32 cellular contexts compared by ENCODE assay signal in genomic region chr2:131043199-131044077, GRCh38. TPM values are rescaled to one million over a fixed set of nuclear protein-coding genes. Genes with fewer than 3 reads are reported as not detected.
DNase-seq lines count a peak whose midpoint lies in the region; ATAC-seq and FAIRE-seq lines count a peak whose summit lies in the region.
"Had no signal": no experiment of that assay in that cellular context is flagged by ENCODE, and none has a peak within 500 bp of the region (broad histone marks: within the 10 kb centered on the region; RNA-seq: fewer than 3 reads in every experiment).

No MANE protein-coding gene starts in this region.

- ATAC-seq in activated naive CD8-positive, alpha-beta T cell treated with anti-CD3 and anti-CD28 coated beads, Interleukin-2, amount 10 ng/mL, durations not matched to agents 7 days and 5 days (ENCODE audit: low read depth) = no peak
- ATAC-seq in activated naive CD8-positive, alpha-beta T cell treated with anti-CD3 and anti-CD28 coated beads, Interleukin-2, amount 50 U/mL, for 24 hours = no peak
- no peak for ATAC-seq in activated T-helper 17 cell treated with anti-CD3 and anti-CD28 coated beads, Interleukin-2, amount 50 U/mL, for 72 hours (replicated peaks)
- no peak for ATAC-seq in naive thymus-derived CD8-positive, alpha-beta T cell
- ATAC-seq: left lobe of liver; stimulated activated memory B cell treated with anti-CD40 and anti-IgM and Interleukin-4, amounts not matched to agents 10 μg/mL and 1 μg/mL and 100 μg/mL, for 72 hours had no signal

- H3K9me3 Mint-ChIP-seq in activated naive CD8-positive, alpha-beta T cell treated with anti-CD3 and anti-CD28 coated beads, Interleukin-2, amount 10 ng/mL, durations not matched to agents 7 days and 5 days = no peaks in the 10 kb centered on the region
- no peaks in the 10 kb centered on the region for H3K9me3 Mint-ChIP-seq in activated naive CD8-positive, alpha-beta T cell treated with anti-CD3 and anti-CD28 coated beads, Interleukin-2, amount 50 U/mL, for 24 hours
- no peaks in the 10 kb centered on the region for H3K9me3 Mint-ChIP-seq in activated T-helper 17 cell treated with anti-CD3 and anti-CD28 coated beads, Interleukin-2, amount 50 U/mL, for 72 hours
- no peaks in the 10 kb centered on the region for H3K9me3 Mint-ChIP-seq in naive thymus-derived CD8-positive, alpha-beta T cell
- H3K9me3 Mint-ChIP-seq: activated naive CD4-positive, alpha-beta T cell treated with anti-CD3 and anti-CD28 coated beads, Interleukin-2, amount 50 U/mL, for 24 hours; activated T-helper 2 cell treated with anti-CD3 and anti-CD28 coated beads, Interferon-gamma antibody, Interleukin-2, Interleukin-4, amounts not matched to agents 10 μg/mL and 5 μg/mL and 100 μg/mL, durations not matched to agents 14 hours and 24 hours and 36 hours; CD4-positive, CD25-positive, alpha-beta regulatory T cell; stimulated activated memory B cell treated with anti-CD40 and anti-IgM and Interleukin-4, amounts not matched to agents 10 μg/mL and 1 μg/mL and 100 μg/mL, for 72 hours had no signal

- H3K4me3 Mint-ChIP-seq in activated naive CD8-positive, alpha-beta T cell treated with anti-CD3 and anti-CD28 coated beads, Interleukin-2, amount 10 ng/mL, durations not matched to agents 7 days and 5 days = peak overlapping the region; percentile 40
- no peak overlapping the region for H3K4me3 Mint-ChIP-seq in activated naive CD8-positive, alpha-beta T cell treated with anti-CD3 and anti-CD28 coated beads, Interleukin-2, amount 50 U/mL, for 24 hours
- H3K4me3 Mint-ChIP-seq in activated T-helper 17 cell treated with anti-CD3 and anti-CD28 coated beads, Interleukin-2, amount 50 U/mL, for 72 hours = no peak overlapping the region
- peak overlapping the region in 2 of 10 donors; percentile 13 to 58 for H3K4me3 Mint-ChIP-seq in naive thymus-derived CD8-positive, alpha-beta T cell
- H3K4me3 Mint-ChIP-seq: activated naive CD4-positive, alpha-beta T cell treated with anti-CD3 and anti-CD28 coated beads, Interleukin-2, amount 50 U/mL, for 24 hours; CD4-positive, CD25-positive, alpha-beta regulatory T cell; stimulated activated memory B cell treated with anti-CD40 and anti-IgM and Interleukin-4, amounts not matched to agents 10 μg/mL and 1 μg/mL and 100 μg/mL, for 72 hours had no signal

- H3K4me1 Mint-ChIP-seq in activated naive CD8-positive, alpha-beta T cell treated with anti-CD3 and anti-CD28 coated beads, Interleukin-2, amount 10 ng/mL, durations not matched to agents 7 days and 5 days = peaks cover 19% of the 10 kb centered on the region
- peaks cover 31% of the 10 kb centered on the region for H3K4me1 Mint-ChIP-seq in activated naive CD8-positive, alpha-beta T cell treated with anti-CD3 and anti-CD28 coated beads, Interleukin-2, amount 50 U/mL, for 24 hours
- peaks cover 9% of the 10 kb centered on the region for H3K4me1 Mint-ChIP-seq in activated T-helper 17 cell treated with anti-CD3 and anti-CD28 coated beads, Interleukin-2, amount 50 U/mL, for 72 hours
- peaks cover 21 to 50% (median 36%) of the 10 kb centered on the region in 4 donors for H3K4me1 Mint-ChIP-seq in naive thymus-derived CD8-positive, alpha-beta T cell

- H3K27me3 Mint-ChIP-seq in activated naive CD8-positive, alpha-beta T cell treated with anti-CD3 and anti-CD28 coated beads, Interleukin-2, amount 10 ng/mL, durations not matched to agents 7 days and 5 days = no peaks in the 10 kb centered on the region
- H3K27me3 Mint-ChIP-seq in activated naive CD8-positive, alpha-beta T cell treated with anti-CD3 and anti-CD28 coated beads, Interleukin-2, amount 50 U/mL, for 24 hours = peaks cover 2% of the 10 kb centered on the region
- no peaks in the 10 kb centered on the region for H3K27me3 Mint-ChIP-seq in activated T-helper 17 cell treated with anti-CD3 and anti-CD28 coated beads, Interleukin-2, amount 50 U/mL, for 72 hours
- H3K27me3 Mint-ChIP-seq in naive thymus-derived CD8-positive, alpha-beta T cell = no peaks in the 10 kb centered on the region
- H3K27me3 Mint-ChIP-seq: activated naive CD4-positive, alpha-beta T cell treated with anti-CD3 and anti-CD28 coated beads, Interleukin-2, amount 50 U/mL, for 24 hours had no signal

- POLR2A ChIA-PET in activated naive CD8-positive, alpha-beta T cell treated with anti-CD3 and anti-CD28 coated beads, Interleukin-2, amount 10 ng/mL, durations not matched to agents 7 days and 5 days (lab: Charles Lee) = interaction anchor here (4.2 kb wide), 1 partner anchor 49 kb away, joined by 26 read pairs; the partner anchor contains the start of gene FAM168B
- POLR2A ChIA-PET in naive thymus-derived CD8-positive, alpha-beta T cell (lab: Charles Lee) = interaction anchor here (0.6 to 4.5 kb wide), 3 partner anchors 11 to 49 kb away, joined by 4 to 54 read pairs (median 19); partner anchors contain the start of gene FAM168B

- FAIRE-seq in RCC 7860 (lab: Jason Lieb, UNC) = no peak
- FAIRE-seq: A549, colon, GM18507, GM19239, H1, urothelium cell line had no signal

- H3K27ac Mint-ChIP-seq in activated naive CD8-positive, alpha-beta T cell treated with anti-CD3 and anti-CD28 coated beads, Interleukin-2, amount 10 ng/mL, durations not matched to agents 7 days and 5 days = peak overlapping the region; percentile 75
- H3K27ac Mint-ChIP-seq in activated naive CD8-positive, alpha-beta T cell treated with anti-CD3 and anti-CD28 coated beads, Interleukin-2, amount 50 U/mL, for 24 hours = no peak overlapping the region
- H3K27ac Mint-ChIP-seq in activated T-helper 17 cell treated with anti-CD3 and anti-CD28 coated beads, Interleukin-2, amount 50 U/mL, for 72 hours = peak overlapping the region; percentile 33
- H3K27ac Mint-ChIP-seq in naive thymus-derived CD8-positive, alpha-beta T cell = peak overlapping the region in 8 of 10 donors; percentile 32 to 82 (median 66)
- H3K27ac Mint-ChIP-seq: activated naive CD4-positive, alpha-beta T cell treated with anti-CD3 and anti-CD28 coated beads, Interleukin-2, amount 50 U/mL, for 24 hours; activated T-helper 2 cell treated with anti-CD3 and anti-CD28 coated beads, Interferon-gamma antibody, Interleukin-2, Interleukin-4, amounts not matched to agents 10 μg/mL and 5 μg/mL and 100 μg/mL, durations not matched to agents 14 hours and 24 hours and 36 hours; stimulated activated memory B cell treated with anti-CD40 and anti-IgM and Interleukin-4, amounts not matched to agents 10 μg/mL and 1 μg/mL and 100 μg/mL, for 72 hours had no signal

- no peak for DNase-seq in activated naive CD8-positive, alpha-beta T cell treated with anti-CD3 and anti-CD28 coated beads, Interleukin-2, amount 10 ng/mL, durations not matched to agents 7 days and 5 days
- no peak for DNase-seq in activated naive CD8-positive, alpha-beta T cell treated with anti-CD3 and anti-CD28 coated beads, Interleukin-2, amount 50 U/mL, for 24 hours
- DNase-seq in naive thymus-derived CD8-positive, alpha-beta T cell = peak in 1 of 10 donors; percentile 46
- DNase-seq in ureter (ENCODE audit: low spot score) (peak; percentile 37), RCC 7860 (ENCODE audit: low spot score) (no peak), DMS 273 (lab: John Stamatoyannopoulos, UW; ENCODE audit: unreplicated experiment) (no peak), NCI-H2196 treated with DMSO at 0.1 percent for 48 hours (lab: John Stamatoyannopoulos, UW; ENCODE audit: unreplicated experiment) (no peak)
- DNase-seq: activated CD4-positive, alpha-beta T cell treated with anti-CD3 and anti-CD28 coated beads, Interleukin-2, amount 50 U/mL, for 48 hours; activated CD8-positive, alpha-beta memory T cell treated with anti-CD3 and anti-CD28 coated beads, Interleukin-2, amount 50 U/mL, for 4 hours; CD4-positive, CD25-positive, alpha-beta regulatory T cell; DMS 273 treated with DMSO at 0.1 percent for 48 hours; effector CD4-positive, alpha-beta T cell; glutamatergic neuron; KBM-7; mesenchymal stem cell; NCI-H1092; NCI-H1694 treated with DMSO at 0.1 percent for 48 hours; NCI-H446 treated with DMSO at 0.1 percent for 48 hours; stimulated activated CD4-positive, alpha-beta T cell treated with anti-CD3 and anti-CD28 coated beads, Interleukin-15, amount 100 ng/mL, for 24 hours; T-helper 1 cell; testis had no signal

- H3K36me3 Mint-ChIP-seq in activated naive CD8-positive, alpha-beta T cell treated with anti-CD3 and anti-CD28 coated beads, Interleukin-2, amount 10 ng/mL, durations not matched to agents 7 days and 5 days = peaks cover 6% of the 10 kb centered on the region
- peaks cover 7% of the 10 kb centered on the region for H3K36me3 Mint-ChIP-seq in activated naive CD8-positive, alpha-beta T cell treated with anti-CD3 and anti-CD28 coated beads, Interleukin-2, amount 50 U/mL, for 24 hours (ENCODE audit: low read depth)
- H3K36me3 Mint-ChIP-seq in activated T-helper 17 cell treated with anti-CD3 and anti-CD28 coated beads, Interleukin-2, amount 50 U/mL, for 72 hours (ENCODE audit: low read depth) = peaks cover 24% of the 10 kb centered on the region
- peaks cover 0 to 14% (median 2%) of the 10 kb centered on the region in 3 donors for H3K36me3 Mint-ChIP-seq in naive thymus-derived CD8-positive, alpha-beta T cell

RNA-seq across cellular contexts. Expression of gene FAM168B, which starts 49.8 kb away (rescaled TPM):
- total RNA-seq in activated naive CD8-positive, alpha-beta T cell treated with anti-CD3 and anti-CD28 coated beads, Interleukin-2, amount 10 ng/mL, durations not matched to agents 7 days and 5 days = 10 to 100 TPM; 63.0 to 67.9 TPM
- total RNA-seq in activated T-helper 17 cell treated with anti-CD3 and anti-CD28 coated beads, Interleukin-2, amount 50 U/mL, for 72 hours = 10 to 100 TPM; 69.2 to 77.1 TPM
- 10 to 100 TPM; 82.0 to 89.1 TPM for total RNA-seq in naive thymus-derived CD8-positive, alpha-beta T cell
- 10 to 100 TPM; 29.9 to 43.8 (median 35.8) TPM for polyA plus RNA-seq in naive thymus-derived CD8-positive, alpha-beta T cell
- 70.9 TPM for total RNA-seq in ureter
